22 cellular contexts compared by ENCODE assay signal in genomic region chr3:4843619-4844018, GRCh38.
DNase-seq lines count a peak whose midpoint lies in the region; ATAC-seq lines count a peak whose summit lies in the region.
"Had no signal": no experiment of that assay in that cellular context is flagged by ENCODE, and none has a peak within 500 bp of the region (broad histone marks: within the 10 kb centered on the region; RNA-seq: fewer than 3 reads in every experiment).

No MANE protein-coding gene starts in this region.

- H3K27ac Mint-ChIP-seq in activated T-cell treated with anti-CD3 and anti-CD28 coated beads, Interleukin-2, amount 50 U/mL, for 72 hours = peak overlapping the region; percentile 97
- H3K27ac Mint-ChIP-seq in T-cell = peak overlapping the region; percentile 49 to 86
- peak overlapping the region; percentile 98 for H3K27ac Mint-ChIP-seq in activated naive CD8-positive, alpha-beta T cell
- H3K27ac Mint-ChIP-seq: B cell had no signal

- no peaks in the 10 kb centered on the region for H3K4me1 ChIP-seq in right cardiac atrium (ENCODE audit: control insufficient read depth, insufficient read depth, low read length)
- H3K4me1 ChIP-seq: left ventricle myocardium inferior had no signal

- intact Hi-C loops in right cardiac atrium (cut with DNase I) = no loop called here

- H3K9me3 ChIP-seq in right cardiac atrium (ENCODE audit: control insufficient read depth, low read length) = no peaks in the 10 kb centered on the region
- H3K9me3 ChIP-seq: left ventricle myocardium inferior, tibial nerve had no signal

- no peak overlapping the region for H3K27ac ChIP-seq in right cardiac atrium (ENCODE audit: low read length)
- H3K27ac ChIP-seq: brain microvascular endothelial cell, epithelial cell of prostate, left ventricle myocardium inferior had no signal

- POLR2A ChIA-PET in T-cell (lab: Charles Lee) = interaction anchor here (0.6 to 1.1 kb wide), 4 partner anchors 8 to 22 kb away, joined by 4 to 5 read pairs (median 4); no protein-coding TSS in a partner anchor

- no peak for DNase-seq in activated T-cell treated with anti-CD3 and anti-CD28 coated beads, Interleukin-2, amount 50 U/mL, for 72 hours
- no peak for DNase-seq in activated T-cell treated with anti-CD3 and anti-CD28 coated beads for 4 hours
- no peak for DNase-seq in T-cell
- DNase-seq in stimulated activated naive CD8-positive, alpha-beta T cell treated with anti-CD3 and anti-CD28 coated beads, Interleukin-15, Interleukin-2, amounts not matched to agents 100 U/mL and 50 U/mL, for 24 hours = peak; percentile 33
- no peak for DNase-seq in HCEC 1CT
- DNase-seq in right cardiac atrium = no peak
- DNase-seq in LoVo (ENCODE audit: low spot score) = no peak
- DNase-seq: amniotic stem cell; brain microvascular endothelial cell; effector CD4-positive, alpha-beta T cell; GOT3; left ventricle myocardium inferior; NCI-H1694; NK-92 treated with Interleukin-12 subunit alpha and Interleukin-12 subunit beta, amount 100 ng/mL, for 24 hours; PC-3 had no signal

- H3K4me3 Mint-ChIP-seq in activated T-cell treated with anti-CD3 and anti-CD28 coated beads, Interleukin-2, amount 50 U/mL, for 72 hours = peak overlapping the region; percentile 54 to 66
- peak overlapping the region in 1 of 3 donors; percentile 27 for H3K4me3 Mint-ChIP-seq in T-cell
- peak overlapping the region; percentile 36 for H3K4me3 Mint-ChIP-seq in activated naive CD8-positive, alpha-beta T cell
- H3K4me3 Mint-ChIP-seq: B cell, WTC11 had no signal

- no peaks in the 10 kb centered on the region for H3K27me3 Mint-ChIP-seq in activated T-cell treated with anti-CD3 and anti-CD28 coated beads, Interleukin-2, amount 50 U/mL, for 72 hours (ENCODE audit: low read depth)
- no peaks in the 10 kb centered on the region for H3K27me3 Mint-ChIP-seq in T-cell
- no peaks in the 10 kb centered on the region for H3K27me3 Mint-ChIP-seq in activated naive CD8-positive, alpha-beta T cell
- H3K27me3 Mint-ChIP-seq: B cell had no signal

- H3K4me1 Mint-ChIP-seq in activated T-cell treated with anti-CD3 and anti-CD28 coated beads, Interleukin-2, amount 50 U/mL, for 72 hours (ENCODE audit: low read depth) = peaks cover 95% of the 10 kb centered on the region
- peaks cover 78 to 84% (median 81%) of the 10 kb centered on the region in 3 donors for H3K4me1 Mint-ChIP-seq in T-cell
- peaks cover 88% of the 10 kb centered on the region for H3K4me1 Mint-ChIP-seq in activated naive CD8-positive, alpha-beta T cell (ENCODE audit: low read depth)

- ATAC-seq in activated T-cell treated with anti-CD3 and anti-CD28 coated beads, Interleukin-2, amount 50 U/mL, for 72 hours (replicated peaks in 1 of 2) = no peak
- ATAC-seq in T-cell (replicated peaks in 1 of 4) (no peak), right cardiac atrium (no peak)
- no peak for ATAC-seq in stimulated activated naive CD8-positive, alpha-beta T cell treated with anti-CD3 and anti-CD28 coated beads, Interleukin-15, Interleukin-2, amounts not matched to agents 100 U/mL and 50 U/mL, for 24 hours
- ATAC-seq: HepG2, PC-3, Right ventricle myocardium inferior, WTC11 had no signal

- H3K4me3 ChIP-seq in right cardiac atrium (ENCODE audit: low read length) = no peak overlapping the region
- H3K4me3 ChIP-seq: left ventricle myocardium inferior, tibial nerve had no signal

- H3K9me3 Mint-ChIP-seq in activated T-cell treated with anti-CD3 and anti-CD28 coated beads, Interleukin-2, amount 50 U/mL, for 72 hours = no peaks in the 10 kb centered on the region
- H3K9me3 Mint-ChIP-seq in T-cell = no peaks in the 10 kb centered on the region
- H3K9me3 Mint-ChIP-seq in activated naive CD8-positive, alpha-beta T cell (ENCODE audit: low read depth) = no peaks in the 10 kb centered on the region
- H3K9me3 Mint-ChIP-seq: WTC11 had no signal

- CTCF ChIA-PET in T-cell (lab: Charles Lee) = interaction anchor here in 1 of 2 donors (1.5 kb wide), 1 partner anchor 140 kb away, joined by 3 read pairs; no protein-coding TSS in a partner anchor

- peaks cover 17 to 47% of the 10 kb centered on the region in 2 donors for H3K36me3 Mint-ChIP-seq in activated T-cell treated with anti-CD3 and anti-CD28 coated beads, Interleukin-2, amount 50 U/mL, for 72 hours (ENCODE audit: insufficient read depth in 2 of 2)
- H3K36me3 Mint-ChIP-seq in T-cell = peaks cover 16% of the 10 kb centered on the region
- peaks cover 14% of the 10 kb centered on the region for H3K36me3 Mint-ChIP-seq in activated naive CD8-positive, alpha-beta T cell
- H3K36me3 Mint-ChIP-seq: WTC11 had no signal

- no peaks in the 10 kb centered on the region for H3K27me3 ChIP-seq in right cardiac atrium (ENCODE audit: control insufficient read depth, insufficient read depth)
- H3K27me3 ChIP-seq: brain microvascular endothelial cell, tibial nerve had no signal

- WGBS in right cardiac atrium = 96% methylated on average over 5 of the region's 5 CpGs
